In the genomic region with DNA sequence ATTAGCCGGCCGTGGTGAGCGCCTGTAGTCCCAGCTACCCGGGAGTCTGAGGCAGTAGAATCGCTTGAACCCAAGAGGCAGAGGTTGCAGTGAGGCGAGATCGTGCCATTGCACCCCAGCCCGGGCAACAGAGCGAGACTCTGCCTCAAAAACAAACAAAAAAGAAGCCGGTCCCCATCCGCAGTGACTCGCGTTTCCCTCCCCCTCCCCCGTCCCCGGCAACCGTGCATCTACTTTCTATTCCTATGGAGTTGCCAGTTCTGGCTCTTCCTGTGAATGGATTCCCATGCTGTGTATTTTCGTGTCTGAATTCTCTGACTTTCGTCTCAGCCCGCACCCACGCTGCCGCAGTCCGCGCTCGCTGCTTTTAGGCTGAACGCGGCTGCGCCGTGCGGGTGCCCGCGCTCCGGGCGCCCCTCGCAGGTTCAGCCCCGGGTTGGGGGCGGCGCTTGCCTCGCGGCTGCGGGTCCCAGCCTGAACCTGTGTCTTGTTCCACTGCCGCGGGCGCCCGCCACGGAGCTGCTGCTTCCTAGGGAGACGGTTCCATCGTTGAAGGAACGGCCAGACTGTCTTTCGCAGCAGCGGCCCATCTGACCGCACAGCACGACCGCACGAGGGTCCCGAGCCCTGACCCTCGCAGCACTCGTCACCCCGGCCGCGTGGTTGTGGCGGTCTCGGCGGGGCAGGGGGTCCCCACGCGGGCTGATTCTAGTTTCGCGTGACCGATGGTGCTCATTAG, we compare ENCODE assay signal across 1 cellular context.
TF ChIP-seq lines count a peak whose summit lies in the region.

No MANE protein-coding gene starts in this region.

TF ChIP-seq in K562, 482 proteins besides CTCF, POLR2A, EP300 and RAD21 (continued from another document):
- TF ChIP-seq, protein P1, sequence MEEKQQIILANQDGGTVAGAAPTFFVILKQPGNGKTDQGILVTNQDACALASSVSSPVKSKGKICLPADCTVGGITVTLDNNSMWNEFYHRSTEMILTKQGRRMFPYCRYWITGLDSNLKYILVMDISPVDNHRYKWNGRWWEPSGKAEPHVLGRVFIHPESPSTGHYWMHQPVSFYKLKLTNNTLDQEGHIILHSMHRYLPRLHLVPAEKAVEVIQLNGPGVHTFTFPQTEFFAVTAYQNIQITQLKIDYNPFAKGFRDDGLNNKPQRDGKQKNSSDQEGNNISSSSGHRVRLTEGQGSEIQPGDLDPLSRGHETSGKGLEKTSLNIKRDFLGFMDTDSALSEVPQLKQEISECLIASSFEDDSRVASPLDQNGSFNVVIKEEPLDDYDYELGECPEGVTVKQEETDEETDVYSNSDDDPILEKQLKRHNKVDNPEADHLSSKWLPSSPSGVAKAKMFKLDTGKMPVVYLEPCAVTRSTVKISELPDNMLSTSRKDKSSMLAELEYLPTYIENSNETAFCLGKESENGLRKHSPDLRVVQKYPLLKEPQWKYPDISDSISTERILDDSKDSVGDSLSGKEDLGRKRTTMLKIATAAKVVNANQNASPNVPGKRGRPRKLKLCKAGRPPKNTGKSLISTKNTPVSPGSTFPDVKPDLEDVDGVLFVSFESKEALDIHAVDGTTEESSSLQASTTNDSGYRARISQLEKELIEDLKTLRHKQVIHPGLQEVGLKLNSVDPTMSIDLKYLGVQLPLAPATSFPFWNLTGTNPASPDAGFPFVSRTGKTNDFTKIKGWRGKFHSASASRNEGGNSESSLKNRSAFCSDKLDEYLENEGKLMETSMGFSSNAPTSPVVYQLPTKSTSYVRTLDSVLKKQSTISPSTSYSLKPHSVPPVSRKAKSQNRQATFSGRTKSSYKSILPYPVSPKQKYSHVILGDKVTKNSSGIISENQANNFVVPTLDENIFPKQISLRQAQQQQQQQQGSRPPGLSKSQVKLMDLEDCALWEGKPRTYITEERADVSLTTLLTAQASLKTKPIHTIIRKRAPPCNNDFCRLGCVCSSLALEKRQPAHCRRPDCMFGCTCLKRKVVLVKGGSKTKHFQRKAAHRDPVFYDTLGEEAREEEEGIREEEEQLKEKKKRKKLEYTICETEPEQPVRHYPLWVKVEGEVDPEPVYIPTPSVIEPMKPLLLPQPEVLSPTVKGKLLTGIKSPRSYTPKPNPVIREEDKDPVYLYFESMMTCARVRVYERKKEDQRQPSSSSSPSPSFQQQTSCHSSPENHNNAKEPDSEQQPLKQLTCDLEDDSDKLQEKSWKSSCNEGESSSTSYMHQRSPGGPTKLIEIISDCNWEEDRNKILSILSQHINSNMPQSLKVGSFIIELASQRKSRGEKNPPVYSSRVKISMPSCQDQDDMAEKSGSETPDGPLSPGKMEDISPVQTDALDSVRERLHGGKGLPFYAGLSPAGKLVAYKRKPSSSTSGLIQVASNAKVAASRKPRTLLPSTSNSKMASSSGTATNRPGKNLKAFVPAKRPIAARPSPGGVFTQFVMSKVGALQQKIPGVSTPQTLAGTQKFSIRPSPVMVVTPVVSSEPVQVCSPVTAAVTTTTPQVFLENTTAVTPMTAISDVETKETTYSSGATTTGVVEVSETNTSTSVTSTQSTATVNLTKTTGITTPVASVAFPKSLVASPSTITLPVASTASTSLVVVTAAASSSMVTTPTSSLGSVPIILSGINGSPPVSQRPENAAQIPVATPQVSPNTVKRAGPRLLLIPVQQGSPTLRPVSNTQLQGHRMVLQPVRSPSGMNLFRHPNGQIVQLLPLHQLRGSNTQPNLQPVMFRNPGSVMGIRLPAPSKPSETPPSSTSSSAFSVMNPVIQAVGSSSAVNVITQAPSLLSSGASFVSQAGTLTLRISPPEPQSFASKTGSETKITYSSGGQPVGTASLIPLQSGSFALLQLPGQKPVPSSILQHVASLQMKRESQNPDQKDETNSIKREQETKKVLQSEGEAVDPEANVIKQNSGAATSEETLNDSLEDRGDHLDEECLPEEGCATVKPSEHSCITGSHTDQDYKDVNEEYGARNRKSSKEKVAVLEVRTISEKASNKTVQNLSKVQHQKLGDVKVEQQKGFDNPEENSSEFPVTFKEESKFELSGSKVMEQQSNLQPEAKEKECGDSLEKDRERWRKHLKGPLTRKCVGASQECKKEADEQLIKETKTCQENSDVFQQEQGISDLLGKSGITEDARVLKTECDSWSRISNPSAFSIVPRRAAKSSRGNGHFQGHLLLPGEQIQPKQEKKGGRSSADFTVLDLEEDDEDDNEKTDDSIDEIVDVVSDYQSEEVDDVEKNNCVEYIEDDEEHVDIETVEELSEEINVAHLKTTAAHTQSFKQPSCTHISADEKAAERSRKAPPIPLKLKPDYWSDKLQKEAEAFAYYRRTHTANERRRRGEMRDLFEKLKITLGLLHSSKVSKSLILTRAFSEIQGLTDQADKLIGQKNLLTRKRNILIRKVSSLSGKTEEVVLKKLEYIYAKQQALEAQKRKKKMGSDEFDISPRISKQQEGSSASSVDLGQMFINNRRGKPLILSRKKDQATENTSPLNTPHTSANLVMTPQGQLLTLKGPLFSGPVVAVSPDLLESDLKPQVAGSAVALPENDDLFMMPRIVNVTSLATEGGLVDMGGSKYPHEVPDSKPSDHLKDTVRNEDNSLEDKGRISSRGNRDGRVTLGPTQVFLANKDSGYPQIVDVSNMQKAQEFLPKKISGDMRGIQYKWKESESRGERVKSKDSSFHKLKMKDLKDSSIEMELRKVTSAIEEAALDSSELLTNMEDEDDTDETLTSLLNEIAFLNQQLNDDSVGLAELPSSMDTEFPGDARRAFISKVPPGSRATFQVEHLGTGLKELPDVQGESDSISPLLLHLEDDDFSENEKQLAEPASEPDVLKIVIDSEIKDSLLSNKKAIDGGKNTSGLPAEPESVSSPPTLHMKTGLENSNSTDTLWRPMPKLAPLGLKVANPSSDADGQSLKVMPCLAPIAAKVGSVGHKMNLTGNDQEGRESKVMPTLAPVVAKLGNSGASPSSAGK (IDR thresholded peaks at IDR 0.05), result peak; percentile 66; the same call in 1 of the 2 replicates
- TF ChIP-seq, protein P2, sequence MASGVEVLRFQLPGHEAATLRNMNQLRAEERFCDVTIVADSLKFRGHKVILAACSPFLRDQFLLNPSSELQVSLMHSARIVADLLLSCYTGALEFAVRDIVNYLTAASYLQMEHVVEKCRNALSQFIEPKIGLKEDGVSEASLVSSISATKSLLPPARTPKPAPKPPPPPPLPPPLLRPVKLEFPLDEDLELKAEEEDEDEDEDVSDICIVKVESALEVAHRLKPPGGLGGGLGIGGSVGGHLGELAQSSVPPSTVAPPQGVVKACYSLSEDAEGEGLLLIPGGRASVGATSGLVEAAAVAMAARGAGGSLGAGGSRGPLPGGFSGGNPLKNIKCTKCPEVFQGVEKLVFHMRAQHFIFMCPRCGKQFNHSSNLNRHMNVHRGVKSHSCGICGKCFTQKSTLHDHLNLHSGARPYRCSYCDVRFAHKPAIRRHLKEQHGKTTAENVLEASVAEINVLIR (CRISPR knock-in tag; IDR thresholded peaks at IDR 0.05), result no peak
- TF ChIP-seq GATA2 (CRISPR knock-in tag; IDR thresholded peaks at IDR 0.05), result no peak; the same call in 1 of the 2 replicates
- peak; percentile 88 for TF ChIP-seq SAFB (IDR thresholded peaks at IDR 0.05; ENCODE audit: borderline replicate concordance, low read depth, low read length)
- peak; percentile 83 for TF ChIP-seq RBFOX2 (IDR thresholded peaks at IDR 0.05; ENCODE audit: low read depth, low read length)
- no peak for TF ChIP-seq BMI1 (IDR thresholded peaks at IDR 0.05; ENCODE audit: low read length)
- TF ChIP-seq HMGN3 (IDR thresholded peaks at IDR 0.05; ENCODE audit: borderline replicate concordance, extremely low read depth, insufficient read length, low read depth, low read length), result peak; percentile 82
- TF ChIP-seq, protein P3, sequence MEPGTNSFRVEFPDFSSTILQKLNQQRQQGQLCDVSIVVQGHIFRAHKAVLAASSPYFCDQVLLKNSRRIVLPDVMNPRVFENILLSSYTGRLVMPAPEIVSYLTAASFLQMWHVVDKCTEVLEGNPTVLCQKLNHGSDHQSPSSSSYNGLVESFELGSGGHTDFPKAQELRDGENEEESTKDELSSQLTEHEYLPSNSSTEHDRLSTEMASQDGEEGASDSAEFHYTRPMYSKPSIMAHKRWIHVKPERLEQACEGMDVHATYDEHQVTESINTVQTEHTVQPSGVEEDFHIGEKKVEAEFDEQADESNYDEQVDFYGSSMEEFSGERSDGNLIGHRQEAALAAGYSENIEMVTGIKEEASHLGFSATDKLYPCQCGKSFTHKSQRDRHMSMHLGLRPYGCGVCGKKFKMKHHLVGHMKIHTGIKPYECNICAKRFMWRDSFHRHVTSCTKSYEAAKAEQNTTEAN (CRISPR knock-in tag; IDR thresholded peaks at IDR 0.05), result no peak
- TF ChIP-seq, protein P4, sequence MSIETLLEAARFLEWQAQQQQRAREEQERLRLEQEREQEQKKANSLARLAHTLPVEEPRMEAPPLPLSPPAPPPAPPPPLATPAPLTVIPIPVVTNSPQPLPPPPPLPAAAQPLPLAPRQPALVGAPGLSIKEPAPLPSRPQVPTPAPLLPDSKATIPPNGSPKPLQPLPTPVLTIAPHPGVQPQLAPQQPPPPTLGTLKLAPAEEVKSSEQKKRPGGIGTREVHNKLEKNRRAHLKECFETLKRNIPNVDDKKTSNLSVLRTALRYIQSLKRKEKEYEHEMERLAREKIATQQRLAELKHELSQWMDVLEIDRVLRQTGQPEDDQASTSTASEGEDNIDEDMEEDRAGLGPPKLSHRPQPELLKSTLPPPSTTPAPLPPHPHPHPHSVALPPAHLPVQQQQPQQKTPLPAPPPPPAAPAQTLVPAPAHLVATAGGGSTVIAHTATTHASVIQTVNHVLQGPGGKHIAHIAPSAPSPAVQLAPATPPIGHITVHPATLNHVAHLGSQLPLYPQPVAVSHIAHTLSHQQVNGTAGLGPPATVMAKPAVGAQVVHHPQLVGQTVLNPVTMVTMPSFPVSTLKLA (conservative IDR thresholded peaks at IDR 0.05), result peak in 1 of 2 experiments; percentile 27; a peak in 1 of 4 replicates
- no peak for TF ChIP-seq SIN3B (IDR thresholded peaks at IDR 0.05; ENCODE audit: low read depth)
- TF ChIP-seq FOS (IDR thresholded peaks at IDR 0.05; ENCODE audit: extremely low read depth, insufficient read length), result no peak
- no peak for TF ChIP-seq TCF7L2 (IDR thresholded peaks at IDR 0.05; ENCODE audit: low read depth, low read length)
- TF ChIP-seq, protein P5, sequence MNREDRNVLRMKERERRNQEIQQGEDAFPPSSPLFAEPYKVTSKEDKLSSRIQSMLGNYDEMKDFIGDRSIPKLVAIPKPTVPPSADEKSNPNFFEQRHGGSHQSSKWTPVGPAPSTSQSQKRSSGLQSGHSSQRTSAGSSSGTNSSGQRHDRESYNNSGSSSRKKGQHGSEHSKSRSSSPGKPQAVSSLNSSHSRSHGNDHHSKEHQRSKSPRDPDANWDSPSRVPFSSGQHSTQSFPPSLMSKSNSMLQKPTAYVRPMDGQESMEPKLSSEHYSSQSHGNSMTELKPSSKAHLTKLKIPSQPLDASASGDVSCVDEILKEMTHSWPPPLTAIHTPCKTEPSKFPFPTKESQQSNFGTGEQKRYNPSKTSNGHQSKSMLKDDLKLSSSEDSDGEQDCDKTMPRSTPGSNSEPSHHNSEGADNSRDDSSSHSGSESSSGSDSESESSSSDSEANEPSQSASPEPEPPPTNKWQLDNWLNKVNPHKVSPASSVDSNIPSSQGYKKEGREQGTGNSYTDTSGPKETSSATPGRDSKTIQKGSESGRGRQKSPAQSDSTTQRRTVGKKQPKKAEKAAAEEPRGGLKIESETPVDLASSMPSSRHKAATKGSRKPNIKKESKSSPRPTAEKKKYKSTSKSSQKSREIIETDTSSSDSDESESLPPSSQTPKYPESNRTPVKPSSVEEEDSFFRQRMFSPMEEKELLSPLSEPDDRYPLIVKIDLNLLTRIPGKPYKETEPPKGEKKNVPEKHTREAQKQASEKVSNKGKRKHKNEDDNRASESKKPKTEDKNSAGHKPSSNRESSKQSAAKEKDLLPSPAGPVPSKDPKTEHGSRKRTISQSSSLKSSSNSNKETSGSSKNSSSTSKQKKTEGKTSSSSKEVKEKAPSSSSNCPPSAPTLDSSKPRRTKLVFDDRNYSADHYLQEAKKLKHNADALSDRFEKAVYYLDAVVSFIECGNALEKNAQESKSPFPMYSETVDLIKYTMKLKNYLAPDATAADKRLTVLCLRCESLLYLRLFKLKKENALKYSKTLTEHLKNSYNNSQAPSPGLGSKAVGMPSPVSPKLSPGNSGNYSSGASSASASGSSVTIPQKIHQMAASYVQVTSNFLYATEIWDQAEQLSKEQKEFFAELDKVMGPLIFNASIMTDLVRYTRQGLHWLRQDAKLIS (CRISPR knock-in tag; IDR thresholded peaks at IDR 0.05), result peak; percentile 49
- 0 out of 2 replicates have a peak, but pooled peaks have one; percentile 45 for TF ChIP-seq BCOR (IDR thresholded peaks at IDR 0.05)
- no peak for TF ChIP-seq ZNF354B (CRISPR knock-in tag; IDR thresholded peaks at IDR 0.05)
- peak; percentile 98 for TF ChIP-seq ADNP (tag; IDR thresholded peaks at IDR 0.05)
- peak; percentile 57 for TF ChIP-seq PCBP1 (IDR thresholded peaks at IDR 0.05; ENCODE audit: low read depth, low read length, poor library complexity, severe bottlenecking)
